Comparison of ENCODE assay signal across 27 cellular contexts in genomic region chr15:94555842-94556516, GRCh38.
"Had no signal": no experiment of that assay in that cellular context is flagged by ENCODE, and none has a peak within 500 bp of the region (broad histone marks: within the 10 kb centered on the region; RNA-seq: fewer than 3 reads in every experiment).

No MANE protein-coding gene starts in this region.

- ATAC-seq: effector memory CD8-positive, alpha-beta T cell; foreskin keratinocyte; gastroesophageal sphincter; heart left ventricle; left cardiac atrium; left lung; left ventricle myocardium superior; lower lobe of right lung; mucosa of descending colon had no signal

- H3K4me3 ChIP-seq: colonic mucosa, esophagus muscularis mucosa, gastroesophageal sphincter, heart left ventricle, hepatocyte, left lung, lower lobe of right lung, mucosa of descending colon had no signal

- FAIRE-seq: endometrium, frontal cortex, kidney had no signal

- H3K9me3 Mint-ChIP-seq: dendritic cell treated with granulocyte-macrophage colony-stimulating factor and Interleukin-4, amounts not matched to agents 40 ng/mL and 50 ng/mL, for 4 days; effector memory CD8-positive, alpha-beta T cell had no signal

- H3K4me3 Mint-ChIP-seq: dendritic cell treated with granulocyte-macrophage colony-stimulating factor and Interleukin-4, amounts not matched to agents 40 ng/mL and 50 ng/mL, for 4 days; effector memory CD8-positive, alpha-beta T cell; endodermal cell; immature natural killer cell; mesothelial cell of epicardium; naive B cell had no signal

- H3K9me3 ChIP-seq: colonic mucosa, esophagus muscularis mucosa, gastroesophageal sphincter, heart left ventricle, left lung, lower lobe of right lung, mucosa of descending colon had no signal

- H3K27me3 ChIP-seq: colonic mucosa, esophagus muscularis mucosa, foreskin keratinocyte, gastroesophageal sphincter, heart left ventricle, hepatocyte, left lung had no signal

- H3K36me3 ChIP-seq: colonic mucosa, esophagus muscularis mucosa, gastroesophageal sphincter, heart left ventricle, left lung, lower lobe of right lung had no signal

- H3K36me3 Mint-ChIP-seq: immature natural killer cell, mesothelial cell of epicardium, naive B cell had no signal

- DNase-seq: colonic mucosa; cortex of kidney; effector CD8-positive, alpha-beta T cell; effector memory CD8-positive, alpha-beta T cell; endodermal cell; foreskin keratinocyte; heart left ventricle; hypothalamus; immature natural killer cell; islet precursor cell; kidney; kidney glomerular epithelial cell; left cardiac atrium; left lung; left ventricle myocardium superior; lower lobe of right lung; mesenchymal stem cell; mucosa of descending colon; naive B cell had no signal

- H3K4me1 Mint-ChIP-seq: endodermal cell, immature natural killer cell, mesothelial cell of epicardium, naive B cell had no signal

- H3K4me1 ChIP-seq: colonic mucosa, esophagus muscularis mucosa, foreskin keratinocyte, gastroesophageal sphincter, heart left ventricle, left lung, lower lobe of right lung had no signal

- H3K27ac Mint-ChIP-seq: dendritic cell treated with granulocyte-macrophage colony-stimulating factor and Interleukin-4, amounts not matched to agents 40 ng/mL and 50 ng/mL, for 4 days; effector memory CD8-positive, alpha-beta T cell; endodermal cell; immature natural killer cell; mesothelial cell of epicardium; naive B cell had no signal

- H3K27ac ChIP-seq: colonic mucosa, epithelial cell of prostate, esophagus muscularis mucosa, foreskin keratinocyte, gastroesophageal sphincter, heart left ventricle, hepatocyte, left lung, lower lobe of right lung had no signal
